7 cellular contexts compared by ENCODE assay signal in genomic region chr9:116749176-116749575, GRCh38.
"Had no signal": no experiment of that assay in that cellular context is flagged by ENCODE, and none has a peak within 500 bp of the region (broad histone marks: within the 10 kb centered on the region; RNA-seq: fewer than 3 reads in every experiment).

No MANE protein-coding gene starts in this region.

- DNase-seq: GM23248, GOT3, H7, HFFc6, IMR-90 had no signal

- H3K9me3 Mint-ChIP-seq: HFFc6 had no signal

- H3K27ac Mint-ChIP-seq: HFFc6 had no signal

- H3K4me3 Mint-ChIP-seq: HFFc6 had no signal

- ATAC-seq: HCT116, K562 had no signal
